In the genomic region with DNA sequence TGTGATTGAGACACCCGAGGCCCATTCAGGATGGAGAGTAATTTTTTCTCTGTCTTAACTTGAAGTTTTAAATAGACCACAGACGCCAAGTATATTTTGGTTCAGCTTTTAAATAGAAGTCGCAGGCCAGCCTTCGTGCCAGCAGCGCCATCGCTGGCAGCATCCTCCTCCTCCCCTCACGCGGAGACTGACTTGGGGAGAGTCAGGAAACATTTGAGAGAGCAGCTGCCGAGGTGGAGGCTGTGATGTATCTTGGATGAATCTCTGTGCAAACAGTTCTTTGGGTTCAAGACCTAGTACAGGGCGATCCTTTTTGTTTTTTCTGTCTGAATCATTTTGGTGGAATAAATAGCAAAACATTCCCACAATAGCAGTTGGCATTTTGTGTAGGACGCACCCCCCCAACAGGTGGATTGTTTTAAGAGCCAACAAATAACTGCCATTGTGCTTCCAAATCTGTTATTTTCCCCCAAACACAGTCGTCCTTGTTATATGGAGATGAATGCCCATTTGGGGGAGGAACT, we compare ENCODE assay signal across 1 cellular context.
TF ChIP-seq lines count a peak whose summit lies in the region.

No MANE protein-coding gene starts in this region.

TF ChIP-seq in GM12878, 131 proteins besides CTCF, POLR2A, EP300 and RAD21:
- 0 out of 2 replicates have a peak, but pooled peaks have one; percentile 14 for TF ChIP-seq RELB (IDR thresholded peaks at IDR 0.05; ENCODE audit: low read depth)
- TF ChIP-seq PKNOX1 (IDR thresholded peaks at IDR 0.05) = peak; percentile 53; the same call in 1 of the 2 replicates
- TF ChIP-seq BHLHE40 (IDR thresholded peaks at IDR 0.05; ENCODE audit: borderline replicate concordance in 1 of 2, low read depth in 2 of 2, low read length in 1 of 2) = no peak
